13 cellular contexts compared by ENCODE assay signal in the genomic region with DNA sequence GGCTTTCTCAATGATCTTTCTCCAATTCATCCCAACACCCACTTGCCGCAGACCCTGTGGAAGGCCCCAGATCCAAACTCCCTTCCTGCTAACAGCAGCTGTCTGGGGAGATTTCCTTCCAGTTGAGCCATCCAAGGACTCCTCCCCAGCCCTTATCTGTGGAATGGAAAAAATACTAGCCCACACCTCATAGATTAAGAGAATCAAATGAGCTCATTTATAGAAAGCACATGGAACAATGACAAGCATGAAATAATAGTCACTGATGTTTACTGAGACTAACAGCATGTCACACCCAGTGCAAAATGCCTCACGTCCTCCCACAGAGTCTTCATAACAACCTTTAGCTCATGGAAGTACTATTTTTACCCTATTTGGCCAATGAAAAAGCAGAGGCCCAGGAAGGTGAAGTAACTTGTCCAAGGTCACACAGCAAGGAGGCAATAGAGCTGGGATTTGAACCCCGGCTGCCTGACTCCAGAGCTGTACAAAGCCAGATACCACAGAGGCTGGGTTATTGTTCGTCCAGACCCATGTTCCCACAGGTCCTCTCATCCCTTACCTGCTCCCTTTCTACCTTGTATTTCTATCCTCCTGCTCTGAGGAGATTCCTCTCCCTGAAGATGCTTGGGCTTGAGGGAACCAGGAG. TPM values are rescaled to one million over a fixed set of nuclear protein-coding genes. Genes with fewer than 3 reads are reported as not detected.
DNase-seq lines count a peak whose midpoint lies in the region; ATAC-seq and TF ChIP-seq lines count a peak whose summit lies in the region.
"Had no signal": no experiment of that assay in that cellular context is flagged by ENCODE, and none has a peak within 500 bp of the region (broad histone marks: within the 10 kb centered on the region; RNA-seq: fewer than 3 reads in every experiment).

No MANE protein-coding gene starts in this region.

- H4K20me1 ChIP-seq in GM23248 (ENCODE audit: insufficient read depth) = no peaks in the 10 kb centered on the region

- 50 to 57% methylated on average over 4 of the region's 4 CpGs for WGBS in GM23248 (ENCODE audit: low coverage in 1 of 2, low lambda C conversion rate in 2 of 2, missing lambda C conversion rate in 2 of 2), 2 experiments

- peak overlapping the region; percentile 61 for H3K9ac ChIP-seq in GM23248

- H3K27ac ChIP-seq in GM23248 = peak overlapping the region; percentile 69
- H3K27ac ChIP-seq: SJSA1 had no signal

- peaks cover 75% of the 10 kb centered on the region for H3K4me1 Mint-ChIP-seq in activated CD4-positive, alpha-beta memory T cell treated with anti-CD3 and anti-CD28 coated beads for 36 hours (ENCODE audit: low read depth)
- H3K4me1 Mint-ChIP-seq in osteocyte (ENCODE audit: unreplicated experiment) = peaks cover 90% of the 10 kb centered on the region
- peaks cover 22 to 31% of the 10 kb centered on the region in 2 donors for H3K4me1 Mint-ChIP-seq in stimulated activated naive B cell treated with anti-CD40 and anti-IgM and Interleukin-4, amounts not matched to agents 10 μg/mL and 1 μg/mL and 100 μg/mL, for 72 hours

- H3K9me3 Mint-ChIP-seq in activated CD4-positive, alpha-beta memory T cell treated with anti-CD3 and anti-CD28 coated beads for 36 hours = no peaks in the 10 kb centered on the region
- H3K9me3 Mint-ChIP-seq in osteocyte (ENCODE audit: unreplicated experiment) = no peaks in the 10 kb centered on the region
- peaks cover 8 to 13% of the 10 kb centered on the region in 2 donors for H3K9me3 Mint-ChIP-seq in stimulated activated naive B cell treated with anti-CD40 and anti-IgM and Interleukin-4, amounts not matched to agents 10 μg/mL and 1 μg/mL and 100 μg/mL, for 72 hours
- H3K9me3 Mint-ChIP-seq: HFFc6 had no signal

- H3K4me3 Mint-ChIP-seq in activated CD4-positive, alpha-beta memory T cell treated with anti-CD3 and anti-CD28 coated beads for 36 hours = peak overlapping the region; percentile 95
- no peak overlapping the region for H3K4me3 Mint-ChIP-seq in osteocyte (ENCODE audit: unreplicated experiment)
- H3K4me3 Mint-ChIP-seq in stimulated activated naive B cell treated with anti-CD40 and anti-IgM and Interleukin-4, amounts not matched to agents 10 μg/mL and 1 μg/mL and 100 μg/mL, for 72 hours = no peak overlapping the region
- H3K4me3 Mint-ChIP-seq: HFFc6, memory B cell had no signal

- CTCF ChIA-PET in activated CD4-positive, alpha-beta memory T cell treated with anti-CD3 and anti-CD28 coated beads for 36 hours (lab: Charles Lee) = interaction anchor here (1.0 to 5.6 kb wide), 6 partner anchors 12 to 55 kb away, joined by 3 to 43 read pairs (median 4); no protein-coding TSS in a partner anchor

- POLR2A ChIA-PET in activated CD4-positive, alpha-beta memory T cell treated with anti-CD3 and anti-CD28 coated beads for 36 hours (lab: Charles Lee) = interaction anchor here (0.6 to 2.7 kb wide), 6 partner anchors 9 to 222 kb away, joined by 3 to 17 read pairs (median 4); a partner anchor contains a TSS

- no peaks in the 10 kb centered on the region for H3K9me2 ChIP-seq in GM23248 (ENCODE audit: insufficient read depth)

- peak overlapping the region; percentile 100 for H3K27ac Mint-ChIP-seq in activated CD4-positive, alpha-beta memory T cell treated with anti-CD3 and anti-CD28 coated beads for 36 hours
- H3K27ac Mint-ChIP-seq in osteocyte (ENCODE audit: unreplicated experiment) = peak overlapping the region; percentile 38
- H3K27ac Mint-ChIP-seq in stimulated activated naive B cell treated with anti-CD40 and anti-IgM and Interleukin-4, amounts not matched to agents 10 μg/mL and 1 μg/mL and 100 μg/mL, for 72 hours = no peak overlapping the region
- H3K27ac Mint-ChIP-seq: HFFc6, memory B cell had no signal

- intact Hi-C loops in activated CD4-positive, alpha-beta memory T cell treated with anti-CD3 and anti-CD28 coated beads for 36 hours (cut with micrococcal nuclease) = loop anchor here (5.0 to 10.0 kb wide), 2 partner anchors 269 to 827 kb away; no protein-coding TSS in a partner anchor

- no peaks in the 10 kb centered on the region for H3K9me3 ChIP-seq in GM23248 (ENCODE audit: low read depth)
- H3K9me3 ChIP-seq: SJSA1 had no signal

- peak; percentile 77 for DNase-seq in GM23248
- DNase-seq in activated CD4-positive, alpha-beta memory T cell treated with anti-CD3 and anti-CD28 coated beads for 36 hours = peak; percentile 65
- DNase-seq in fibroblast of the aortic adventitia (ENCODE audit: low read depth) = peak; percentile 98
- no peak for DNase-seq in osteocyte (ENCODE audit: extremely low spot score, unreplicated experiment)
- DNase-seq in NCI-H2196 treated with DMSO at 0.1 percent for 48 hours (lab: John Stamatoyannopoulos, UW; ENCODE audit: unreplicated experiment) = no peak
- no peak for DNase-seq in stimulated activated naive B cell treated with anti-CD40 and anti-IgM and Interleukin-4, amounts not matched to agents 10 μg/mL and 1 μg/mL and 100 μg/mL, for 72 hours
- no peak for DNase-seq in cerebellar cortex (ENCODE audit: low spot score)
- no peak for DNase-seq in SHP77 (lab: John Stamatoyannopoulos, UW)
- DNase-seq: DMS53, HFFc6, NCI-H2081 had no signal

- H2AFZ ChIP-seq in GM23248 = no peak overlapping the region

- peak overlapping the region; percentile 46 for H3K4me2 ChIP-seq in GM23248 (ENCODE audit: unreplicated experiment)

- peaks cover 37% of the 10 kb centered on the region for H3K36me3 Mint-ChIP-seq in activated CD4-positive, alpha-beta memory T cell treated with anti-CD3 and anti-CD28 coated beads for 36 hours
- H3K36me3 Mint-ChIP-seq in osteocyte (ENCODE audit: unreplicated experiment) = no peaks in the 10 kb centered on the region
- H3K36me3 Mint-ChIP-seq in stimulated activated naive B cell treated with anti-CD40 and anti-IgM and Interleukin-4, amounts not matched to agents 10 μg/mL and 1 μg/mL and 100 μg/mL, for 72 hours = peaks cover 0 to 4% of the 10 kb centered on the region in 2 donors
- H3K36me3 Mint-ChIP-seq: memory B cell had no signal

- in situ Hi-C loops in GM23248 (cut with MboI) = no loop called here

- peaks cover 65% of the 10 kb centered on the region for H3K4me1 ChIP-seq in GM23248 (ENCODE audit: insufficient read depth)

- H3F3A ChIP-seq in GM23248 (ENCODE audit: insufficient read depth) = peaks cover 79% of the 10 kb centered on the region

- H3K4me3 ChIP-seq in GM23248 = no peak overlapping the region
- no peak overlapping the region for H3K4me3 ChIP-seq in fibroblast of the aortic adventitia (ENCODE audit: low read depth, low read length)
- H3K4me3 ChIP-seq: SJSA1 had no signal

- H3K79me2 ChIP-seq in GM23248 (ENCODE audit: insufficient read depth) = no peaks in the 10 kb centered on the region

- no peaks in the 10 kb centered on the region for H3K36me3 ChIP-seq in GM23248 (ENCODE audit: low read depth)
- H3K36me3 ChIP-seq: SJSA1 had no signal

- no peaks in the 10 kb centered on the region for H3K27me3 ChIP-seq in GM23248 (replicated peaks; ENCODE audit: insufficient read depth)
- H3K27me3 ChIP-seq: SJSA1 had no signal

- TF ChIP-seq CTCF in fibroblast of the aortic adventitia (IDR thresholded peaks at IDR 0.05; ENCODE audit: insufficient read depth, low read length) (no peak), osteocyte (IDR thresholded peaks at IDR 0.05) (no peak)

- no peaks in the 10 kb centered on the region for H3K27me3 Mint-ChIP-seq in activated CD4-positive, alpha-beta memory T cell treated with anti-CD3 and anti-CD28 coated beads for 36 hours
- no peaks in the 10 kb centered on the region for H3K27me3 Mint-ChIP-seq in osteocyte (ENCODE audit: unreplicated experiment)
- peaks cover 30 to 36% of the 10 kb centered on the region in 2 donors for H3K27me3 Mint-ChIP-seq in stimulated activated naive B cell treated with anti-CD40 and anti-IgM and Interleukin-4, amounts not matched to agents 10 μg/mL and 1 μg/mL and 100 μg/mL, for 72 hours

- no peak for ATAC-seq in stimulated activated naive B cell treated with anti-CD40 and anti-IgM and Interleukin-4, amounts not matched to agents 10 μg/mL and 1 μg/mL and 100 μg/mL, for 72 hours (replicated peaks)

RNA-seq across cellular contexts. Expression of a gene that starts 23.4 kb away (rescaled TPM):
- total RNA-seq in GM23248 (2014; rRNA removed; shearing (Covaris generic)) = 178 and 192 TPM in 2 replicates
- polyA plus RNA-seq in GM23248 (2016; fragmentation: Nextera tagmentation; extraction: Ambion mirVana) = 109 and 114 TPM in 2 replicates
- total RNA-seq in activated CD4-positive, alpha-beta memory T cell treated with anti-CD3 and anti-CD28 coated beads for 36 hours = 1 to 10 TPM; 1.8 TPM
- total RNA-seq in fibroblast of the aortic adventitia (ENCODE audit: low replicate concordance) (279 and 1,011 TPM in 2 replicates), osteocyte (67.6 and 72.1 TPM in 2 replicates)
- total RNA-seq: SJSA1 had no signal

Comparison
In these comparisons a context has a peak if more than half of its experiments do, and no peak if none do; other contexts are left out.
1. DNase-seq: peak in GM23248 (single experiment), activated CD4-positive, alpha-beta memory T cell treated with anti-CD3 and anti-CD28 coated beads for 36 hours (single experiment) and fibroblast of the aortic adventitia (single experiment); none in osteocyte (single experiment), NCI-H2196 treated with DMSO at 0.1 percent for 48 hours (single experiment), stimulated activated naive B cell treated with anti-CD40 and anti-IgM and Interleukin-4, amounts not matched to agents 10 μg/mL and 1 μg/mL and 100 μg/mL, for 72 hours (single experiment), cerebellar cortex (single experiment) and SHP77 (0 of 2).
2. RNA of a gene that starts 23.4 kb away (total RNA-seq): 279 to 1,011 TPM in fibroblast of the aortic adventitia, 178 to 192 TPM in GM23248 and 67.6 to 72.1 TPM in osteocyte; 1.8 TPM in activated CD4-positive, alpha-beta memory T cell treated with anti-CD3 and anti-CD28 coated beads for 36 hours; every median in the first group is over 10 times any median in the second.